ENCODE assay signal across 34 cellular contexts in the genomic region with DNA sequence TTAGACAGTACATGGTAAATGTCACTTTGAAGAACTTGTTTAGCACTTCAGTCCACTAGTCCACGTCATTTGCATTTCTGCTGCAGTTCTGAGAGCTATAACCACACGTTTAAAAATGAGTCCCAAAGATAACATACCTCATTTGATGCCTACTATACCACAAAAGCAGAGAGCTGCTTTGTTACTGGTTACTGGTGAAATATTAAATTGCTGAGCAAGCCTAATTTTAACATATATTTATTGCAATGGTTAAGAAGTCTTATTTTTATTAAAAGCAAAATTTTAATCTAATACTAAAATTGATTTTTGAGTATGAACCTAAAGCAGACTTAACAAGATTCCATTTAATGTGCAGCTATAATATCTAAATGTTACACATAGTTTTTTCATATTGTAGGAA.
"Had no signal": no experiment of that assay in that cellular context is flagged by ENCODE, and none has a peak within 500 bp of the region (broad histone marks: within the 10 kb centered on the region; RNA-seq: fewer than 3 reads in every experiment).

No MANE protein-coding gene starts in this region.

- DNase-seq: activated effector memory CD4-positive, alpha-beta T cell treated with anti-CD3 and anti-CD28 coated beads, Interleukin-2, amount 50 U/mL, for 16 hours; activated effector memory CD4-positive, alpha-beta T cell treated with Interleukin-2 at 50 U/mL for 16 hours; activated gamma-delta T cell; activated gamma-delta T cell treated with Interleukin-2 at 50 U/mL for 16 hours; activated naive CD4-positive, alpha-beta T cell; activated naive CD4-positive, alpha-beta T cell treated with anti-CD3 and anti-CD28 coated beads for 36 hours; activated naive CD4-positive, alpha-beta T cell treated with anti-CD3 and anti-CD28 coated beads, Interleukin-2, amount 10 ng/mL, durations not matched to agents 7 days and 5 days; activated naive CD4-positive, alpha-beta T cell treated with anti-CD3 and anti-CD28 coated beads, Interleukin-2, amount 50 U/mL, for 16 hours; activated naive CD4-positive, alpha-beta T cell treated with Interleukin-2 at 50 U/mL for 16 hours; activated naive CD8-positive, alpha-beta T cell treated with anti-CD3 and anti-CD28 coated beads for 36 hours; activated naive CD8-positive, alpha-beta T cell treated with anti-CD3 and anti-CD28 coated beads, Interleukin-2, amount 10 ng/mL, durations not matched to agents 7 days and 5 days; activated naive CD8-positive, alpha-beta T cell treated with anti-CD3 and anti-CD28 coated beads, Interleukin-2, amount 50 U/mL, for 24 hours; activated T-cell treated with anti-CD3 and anti-CD28 coated beads, Interleukin-2, amount 50 U/mL, for 1 hour; activated T-cell treated with anti-CD3 and anti-CD28 coated beads, Interleukin-2, amount 50 U/mL, for 24 hours; activated T-cell treated with anti-CD3 and anti-CD28 coated beads, Interleukin-2, amount 50 U/mL, for 4 hours; activated T-cell treated with anti-CD3 and anti-CD28 coated beads, Interleukin-2, amount 50 U/mL, for 48 hours; activated T-cell treated with anti-CD3 and anti-CD28 coated beads, Interleukin-2, amount 50 U/mL, for 72 hours; adrenal gland; amniotic stem cell; amygdala; anterior cingulate cortex; aorta; body of pancreas; brain microvascular endothelial cell; caudate nucleus; central memory CD4-positive, alpha-beta T cell; cerebellar nuclear complex had no signal

- ATAC-seq: activated naive CD4-positive, alpha-beta T cell treated with anti-CD3 and anti-CD28 coated beads, Interleukin-2, amount 50 U/mL, for 72 hours; activated naive CD8-positive, alpha-beta T cell treated with anti-CD3 and anti-CD28 coated beads, Interleukin-2, amount 50 U/mL, for 24 hours; activated T-cell treated with anti-CD3 and anti-CD28 coated beads, Interleukin-2, amount 50 U/mL, for 4 hours; activated T-cell treated with anti-CD3 and anti-CD28 coated beads, Interleukin-2, amount 50 U/mL, for 72 hours; activated T-helper 17 cell treated with anti-CD3 and anti-CD28 coated beads, Interleukin-2, amount 50 U/mL, for 72 hours; body of pancreas had no signal

- H3K9me3 ChIP-seq: adrenal gland, ascending aorta, body of pancreas, breast epithelium had no signal

- H3K27me3 ChIP-seq: adrenal gland, ascending aorta, body of pancreas, brain microvascular endothelial cell, breast epithelium, cardiac muscle cell had no signal

- FAIRE-seq: astrocyte, bronchial epithelial cell had no signal

- H3K27ac ChIP-seq: adrenal gland, ascending aorta, body of pancreas, brain microvascular endothelial cell, breast epithelium, cardiac muscle cell had no signal

- H3K4me3 ChIP-seq: adrenal gland, ascending aorta, body of pancreas, breast epithelium, cardiac muscle cell had no signal

- H3K36me3 ChIP-seq: adrenal gland, ascending aorta, brain microvascular endothelial cell, breast epithelium, cardiac muscle cell had no signal

- H3K4me1 ChIP-seq: adrenal gland, ascending aorta, body of pancreas, breast epithelium had no signal
